In genomic region chr20:19886666-19887288, GRCh38 we compare ENCODE assay signal across 12 cellular contexts.
DNase-seq lines count a peak whose midpoint lies in the region; ATAC-seq and TF ChIP-seq lines count a peak whose summit lies in the region.
"Had no signal": no experiment of that assay in that cellular context is flagged by ENCODE, and none has a peak within 500 bp of the region (broad histone marks: within the 10 kb centered on the region; RNA-seq: fewer than 3 reads in every experiment).

No MANE protein-coding gene starts in this region.

- peaks cover 3% of the 10 kb centered on the region for H3K27me3 Mint-ChIP-seq in activated CD8-positive, alpha-beta T cell treated with anti-CD3 and anti-CD28 coated beads, Interleukin-2, amount 10 ng/mL, durations not matched to agents 7 days and 5 days (ENCODE audit: low read depth)

- H3K27me3 ChIP-seq in liver (ENCODE audit: control insufficient read depth in 4 of 4, insufficient read depth in 4 of 4, low read length in 3 of 4) (no peaks in the 10 kb centered on the region), suprapubic skin (no peaks in the 10 kb centered on the region)

- no peak for TF ChIP-seq CTCF in liver (IDR thresholded peaks at IDR 0.05; ENCODE audit: low read depth, low read length, missing input control)
- TF ChIP-seq CTCF in suprapubic skin (IDR thresholded peaks at IDR 0.05) = no peak

- peak overlapping the region in 1 of 2 donors; percentile 30 for H3K9ac ChIP-seq in liver (ENCODE audit: low read depth in 1 of 2, low read length in 2 of 2)

- DNase-seq in DMS 273 (lab: John Stamatoyannopoulos, UW; ENCODE audit: unreplicated experiment) = peak; percentile 25
- no peak for DNase-seq in DMS 273 treated with DMSO at 0.1 percent for 48 hours (lab: John Stamatoyannopoulos, UW)
- peak in 3 of 61 donors; percentile 2 to 34 (median 16) for DNase-seq in caudate nucleus (lab: John Stamatoyannopoulos, UW)
- no peak for DNase-seq in suprapubic skin (ENCODE audit: low spot score in 2 of 2)
- DNase-seq in NCI-H1694 (lab: John Stamatoyannopoulos, UW) = no peak
- no peak for DNase-seq in activated CD8-positive, alpha-beta T cell treated with anti-CD3 and anti-CD28 coated beads, Interleukin-2, amount 10 ng/mL, durations not matched to agents 7 days and 5 days
- DNase-seq: central memory CD4-positive, alpha-beta T cell; stimulated activated naive CD4-positive, alpha-beta T cell treated with Interleukin-2 at 50 U/mL for 16 hours; WERI-Rb-1 had no signal

- no peaks in the 10 kb centered on the region for H3K36me3 Mint-ChIP-seq in activated CD8-positive, alpha-beta T cell treated with anti-CD3 and anti-CD28 coated beads, Interleukin-2, amount 10 ng/mL, durations not matched to agents 7 days and 5 days (ENCODE audit: low read depth)

- H3K4me3 ChIP-seq in liver (ENCODE audit: low read depth in 1 of 3, low read length in 3 of 3) (peak overlapping the region; percentile 19 to 26 (median 25)), suprapubic skin (peak overlapping the region; percentile 36)

- H3K9me3 Mint-ChIP-seq in activated CD8-positive, alpha-beta T cell treated with anti-CD3 and anti-CD28 coated beads, Interleukin-2, amount 10 ng/mL, durations not matched to agents 7 days and 5 days (ENCODE audit: insufficient read depth) = no peaks in the 10 kb centered on the region

- H3K27ac ChIP-seq in caudate nucleus (ENCODE audit: low read depth, low read length) = peak overlapping the region; percentile 27
- H3K27ac ChIP-seq in liver (ENCODE audit: low read depth in 1 of 2, low read length in 2 of 2) = peak overlapping the region; percentile 83 to 88
- peak overlapping the region; percentile 74 for H3K27ac ChIP-seq in suprapubic skin
- H3K27ac ChIP-seq: 22Rv1, WERI-Rb-1 had no signal

- POLR2A ChIA-PET in activated CD8-positive, alpha-beta T cell treated with anti-CD3 and anti-CD28 coated beads, Interleukin-2, amount 10 ng/mL, durations not matched to agents 7 days and 5 days (lab: Charles Lee) = no interaction called here

- no peaks in the 10 kb centered on the region for H3K4me1 Mint-ChIP-seq in activated CD8-positive, alpha-beta T cell treated with anti-CD3 and anti-CD28 coated beads, Interleukin-2, amount 10 ng/mL, durations not matched to agents 7 days and 5 days (ENCODE audit: low read depth)

- TF ChIP-seq EP300 in suprapubic skin (IDR thresholded peaks at IDR 0.05) = no peak

- H3K4me1 ChIP-seq in liver (ENCODE audit: control insufficient read depth in 4 of 4, insufficient read depth in 4 of 4, low read length in 3 of 4) = peaks cover 3 to 43% (median 35%) of the 10 kb centered on the region in 4 donors
- peaks cover 69% of the 10 kb centered on the region for H3K4me1 ChIP-seq in suprapubic skin

- H3K36me3 ChIP-seq in liver (ENCODE audit: control insufficient read depth in 4 of 4, insufficient read depth in 3 of 4, low read depth in 1 of 4, low read length in 3 of 4) (no peaks in the 10 kb centered on the region), suprapubic skin (peaks cover 2% of the 10 kb centered on the region)
- H3K36me3 ChIP-seq: WERI-Rb-1 had no signal

- H3K4me3 Mint-ChIP-seq in activated CD8-positive, alpha-beta T cell treated with anti-CD3 and anti-CD28 coated beads, Interleukin-2, amount 10 ng/mL, durations not matched to agents 7 days and 5 days = no peak overlapping the region

- no peak overlapping the region for H3K27ac Mint-ChIP-seq in activated CD8-positive, alpha-beta T cell treated with anti-CD3 and anti-CD28 coated beads, Interleukin-2, amount 10 ng/mL, durations not matched to agents 7 days and 5 days

- 53% methylated on average over 8 of the region's 8 CpGs for WGBS in liver
- 69% methylated on average over 8 of the region's 8 CpGs for WGBS in suprapubic skin

- no peaks in the 10 kb centered on the region for H3K9me3 ChIP-seq in liver (ENCODE audit: control insufficient read depth in 4 of 4, low read length in 3 of 4)
- no peaks in the 10 kb centered on the region for H3K9me3 ChIP-seq in suprapubic skin

- ATAC-seq in activated CD8-positive, alpha-beta T cell treated with anti-CD3 and anti-CD28 coated beads, Interleukin-2, amount 10 ng/mL, durations not matched to agents 7 days and 5 days = no peak
- ATAC-seq in activated CD4-positive, CD25-positive, alpha-beta regulatory T cell treated with anti-CD3 and anti-CD28 coated beads, Interleukin-2, amount 50 U/mL, for 24 hours = no peak

- peak; percentile 50 to 58 for TF ChIP-seq RAD21 in liver (IDR thresholded peaks at IDR 0.05)

- CTCF ChIA-PET in activated CD8-positive, alpha-beta T cell treated with anti-CD3 and anti-CD28 coated beads, Interleukin-2, amount 10 ng/mL, durations not matched to agents 7 days and 5 days (lab: Charles Lee) = no interaction called here

- TF ChIP-seq POLR2A in suprapubic skin (IDR thresholded peaks at IDR 0.05) = no peak

TF ChIP-seq in liver, 16 proteins besides CTCF, POLR2A, EP300 and RAD21:
- TF ChIP-seq HNF4A (conservative IDR thresholded peaks at IDR 0.05) = peak; percentile 24 to 49
- TF ChIP-seq SP1 (IDR thresholded peaks at IDR 0.05) = no peak

Comparison
In these comparisons a context has a peak if more than half of its experiments do, and no peak if none do; other contexts are left out.
1. H3K27ac ChIP-seq: peak in every context shown above with its lines; median percentile 86 in liver; 74 in suprapubic skin; 27 in caudate nucleus.